In the genomic region with DNA sequence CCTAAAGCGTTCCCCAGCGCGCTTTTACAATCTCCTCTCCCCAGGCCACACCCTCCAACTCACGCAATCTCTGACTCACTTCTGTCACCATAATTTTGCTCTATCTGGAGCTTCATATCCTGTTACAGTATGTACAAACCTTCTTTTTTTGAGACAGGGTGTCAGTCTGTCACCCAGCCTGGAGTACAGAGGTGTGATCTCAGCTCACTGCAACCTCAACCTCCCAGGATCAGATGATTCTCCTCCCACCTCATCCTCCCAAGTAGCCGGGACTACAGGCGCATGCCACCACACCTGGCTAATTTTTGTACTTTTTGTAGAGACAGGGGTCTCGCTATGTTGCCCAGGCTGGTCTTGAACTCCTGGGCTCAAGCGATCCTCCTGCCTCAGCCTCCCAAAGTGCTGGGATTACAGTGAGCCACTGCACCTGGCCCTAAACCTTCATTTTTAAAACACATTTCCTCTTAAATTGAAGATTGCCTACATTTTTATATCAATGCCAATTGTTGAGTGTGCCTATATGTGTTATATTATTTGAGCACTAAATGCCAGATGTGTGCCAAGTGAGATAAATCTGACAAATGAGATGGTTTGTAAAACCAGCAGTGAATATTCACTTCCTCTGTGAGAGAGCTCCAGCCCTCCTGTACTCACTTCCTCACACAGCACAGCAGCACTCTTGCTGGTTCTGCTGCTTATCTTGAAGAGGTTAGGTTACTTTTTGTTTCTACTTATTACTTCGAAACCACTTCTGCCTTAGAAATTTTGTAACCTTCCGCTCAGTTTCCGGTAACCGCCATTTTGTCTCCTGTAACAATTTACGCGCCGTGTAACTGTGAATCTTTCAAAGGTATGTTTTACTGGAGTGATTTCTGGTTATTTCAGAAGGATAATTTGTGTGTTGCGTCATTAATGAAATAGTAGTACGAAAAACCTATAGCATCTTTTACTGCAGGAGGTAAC, we compare ENCODE assay signal across 8 cellular contexts.
A peak's percentile ranks its signal among the peaks of the same experiment; 100 is the strongest.
DNase-seq lines count a peak whose midpoint lies in the region; ATAC-seq lines count a peak whose summit lies in the region.

No MANE protein-coding gene starts in this region.

- H3K9me3 Mint-ChIP-seq in activated naive CD4-positive, alpha-beta T cell treated with anti-CD3 and anti-CD28 coated beads, Interleukin-2, amount 50 U/mL, for 24 hours = no peaks in the 10 kb centered on the region

- H3K4me1 Mint-ChIP-seq in activated naive CD4-positive, alpha-beta T cell treated with anti-CD3 and anti-CD28 coated beads, Interleukin-2, amount 50 U/mL, for 24 hours = peaks cover 56% of the 10 kb centered on the region

- H3K27me3 Mint-ChIP-seq in activated naive CD4-positive, alpha-beta T cell treated with anti-CD3 and anti-CD28 coated beads, Interleukin-2, amount 50 U/mL, for 24 hours = no peaks in the 10 kb centered on the region

- peak; percentile 97 for DNase-seq in SKM-1 treated with dmso at 0.1 percent for 144 hours (lab: John Stamatoyannopoulos, UW; ENCODE audit: unreplicated experiment)
- peak; percentile 43 to 64 for DNase-seq in stimulated activated CD4-positive, alpha-beta T cell treated with anti-CD3 and anti-CD28 coated beads, Interleukin-15, amount 100 ng/mL, for 48 hours (ENCODE audit: low read depth in 2 of 2)
- DNase-seq in NCI-H2171 treated with DMSO at 0.1 percent for 48 hours (lab: John Stamatoyannopoulos, UW) = no peak
- no peak for DNase-seq in RKO (ENCODE audit: low spot score)
- no peak for DNase-seq in NCI-H187 treated with DMSO at 0.1 percent for 48 hours (lab: John Stamatoyannopoulos, UW)

- peak; percentile 95 for ATAC-seq in GM18858 (IDR thresholded peaks at IDR 0.05; ENCODE audit: unreplicated experiment)
- peak; percentile 96 for ATAC-seq in HG02943 (IDR thresholded peaks at IDR 0.05; ENCODE audit: low read depth, unreplicated experiment)

- peaks cover 18% of the 10 kb centered on the region for H3K36me3 Mint-ChIP-seq in activated naive CD4-positive, alpha-beta T cell treated with anti-CD3 and anti-CD28 coated beads, Interleukin-2, amount 50 U/mL, for 24 hours

- peak overlapping the region; percentile 97 for H3K4me3 Mint-ChIP-seq in activated naive CD4-positive, alpha-beta T cell treated with anti-CD3 and anti-CD28 coated beads, Interleukin-2, amount 50 U/mL, for 24 hours

- H3K27ac Mint-ChIP-seq in activated naive CD4-positive, alpha-beta T cell treated with anti-CD3 and anti-CD28 coated beads, Interleukin-2, amount 50 U/mL, for 24 hours = peak overlapping the region; percentile 81

Comparison
In these comparisons a context has a peak if more than half of its experiments do, and no peak if none do; other contexts are left out.
1. DNase-seq: peak in SKM-1 treated with dmso at 0.1 percent for 144 hours (single experiment) and stimulated activated CD4-positive, alpha-beta T cell treated with anti-CD3 and anti-CD28 coated beads, Interleukin-15, amount 100 ng/mL, for 48 hours (2 of 2); none in NCI-H2171 treated with DMSO at 0.1 percent for 48 hours (single experiment), RKO (single experiment) and NCI-H187 treated with DMSO at 0.1 percent for 48 hours (single experiment).